Comparison of ENCODE assay signal across 8 cellular contexts in genomic region chr2:179800776-179801175, GRCh38.
"Had no signal": no experiment of that assay in that cellular context is flagged by ENCODE, and none has a peak within 500 bp of the region (broad histone marks: within the 10 kb centered on the region; RNA-seq: fewer than 3 reads in every experiment).

No MANE protein-coding gene starts in this region.

- H3K27ac Mint-ChIP-seq: HFFc6 had no signal

- H3K9me3 Mint-ChIP-seq: HFFc6 had no signal

- H3K4me3 Mint-ChIP-seq: HFFc6 had no signal

- DNase-seq: GOT3, H7, HFFc6, IMR-90, KG1 had no signal

- H3K36me3 ChIP-seq: HAP-1 had no signal

- H3K4me3 ChIP-seq: HAP-1, K562 had no signal

- ATAC-seq: HCT116, K562 had no signal

- H3K9me3 ChIP-seq: HAP-1 had no signal
